ENCODE assay signal across 1 cellular context in genomic region chr11:10455637-10456487, GRCh38.
TF ChIP-seq lines count a peak whose summit lies in the region.

No MANE protein-coding gene starts in this region.

TF ChIP-seq in K562, 482 proteins besides CTCF, POLR2A, EP300 and RAD21 (continued from another document and continues in another):
- TF ChIP-seq MYNN (IDR thresholded peaks at IDR 0.05) (peak; percentile 52; the same call in 1 of the 2 replicates), MYNN (CRISPR knock-in tag; IDR thresholded peaks at IDR 0.05) (no peak), NONO (IDR thresholded peaks at IDR 0.05; ENCODE audit: low read depth in 2 of 2, low read length in 1 of 2) (peak in 1 of 2 experiments; percentile 30; a peak in 1 of 4 replicates), ZNF232 (CRISPR knock-in tag; IDR thresholded peaks at IDR 0.05) (no peak), POLR2B (IDR thresholded peaks at IDR 0.05; ENCODE audit: low read depth, partially characterized antibody) (peak; percentile 35), PTRF (tag; IDR thresholded peaks at IDR 0.05) (no peak), ZNF316 (IDR thresholded peaks at IDR 0.05) (no peak), CSDE1 (IDR thresholded peaks at IDR 0.05) (no peak), SPI1 (IDR thresholded peaks at IDR 0.05; ENCODE audit: borderline replicate concordance, low read depth, low read length) (peak; percentile 95), NEUROD1 (IDR thresholded peaks at IDR 0.05; ENCODE audit: borderline replicate concordance, low read depth, low read length, partially characterized antibody) (peak; percentile 28), RBM39 (optimal IDR thresholded peaks at IDR 0.05; ENCODE audit: low read depth, low read length) (no peak), NR1H2 (CRISPR knock-in tag; IDR thresholded peaks at IDR 0.05) (0 out of 2 replicates have a peak, but pooled peaks have one; percentile 78), ZNF12 (CRISPR knock-in tag; IDR thresholded peaks at IDR 0.05) (0 out of 2 replicates have a peak, but pooled peaks have one; percentile 45), BCOR (IDR thresholded peaks at IDR 0.05) (0 out of 2 replicates have a peak, but pooled peaks have one; percentile 9), MXI1 (IDR thresholded peaks at IDR 0.05; ENCODE audit: low read depth, low read length) (no peak), GATAD2A (IDR thresholded peaks at IDR 0.05) (0 out of 2 replicates have a peak, but pooled peaks have one; percentile 43), ARID1B (IDR thresholded peaks at IDR 0.05) (peak; percentile 83), ZFP36 (IDR thresholded peaks at IDR 0.05; ENCODE audit: low read depth, low read length, partially characterized antibody) (no peak), POLR2G (IDR thresholded peaks at IDR 0.05; ENCODE audit: low read depth, low read length) (peak; percentile 47), KDM1A (IDR thresholded peaks at IDR 0.05) (peak in 1 of 2 experiments; percentile 55; a peak in 1 of 4 replicates), ESRRB (CRISPR knock-in tag; IDR thresholded peaks at IDR 0.05; ENCODE audit: borderline replicate concordance) (no peak), CAMTA2 (CRISPR knock-in tag; conservative IDR thresholded peaks at IDR 0.05) (no peak), PRPF4 (IDR thresholded peaks at IDR 0.05; ENCODE audit: insufficient read depth, low read depth, low read length, poor library complexity, severe bottlenecking) (no peak), CHD4 (IDR thresholded peaks at IDR 0.05; ENCODE audit: insufficient read depth, insufficient replicate concordance, low read depth, low read length, poor library complexity, severe bottlenecking) (peak; percentile 15), SMARCE1 (IDR thresholded peaks at IDR 0.05) (peak; percentile 79), SMARCB1 (IDR thresholded peaks at IDR 0.05; ENCODE audit: insufficient read length, low read depth) (no peak), ATF7 (IDR thresholded peaks at IDR 0.05) (peak; percentile 65), NR3C1 (CRISPR knock-in tag; IDR thresholded peaks at IDR 0.05) (no peak), CTBP1 (IDR thresholded peaks at IDR 0.05; ENCODE audit: borderline replicate concordance) (peak; percentile 93), MAFF (IDR thresholded peaks at IDR 0.05; ENCODE audit: low read length) (no peak), LEF1 (IDR thresholded peaks at IDR 0.05) (peak; percentile 79), ATF1 (CRISPR knock-in tag; IDR thresholded peaks at IDR 0.05) (no peak), ATF1 (tag; IDR thresholded peaks at IDR 0.05) (peak; percentile 18; the same call in 1 of the 2 replicates), TRIM25 (IDR thresholded peaks at IDR 0.05; ENCODE audit: borderline replicate concordance) (no peak), NFXL1 (CRISPR knock-in tag; IDR thresholded peaks at IDR 0.05) (no peak), CBX3 (IDR thresholded peaks at IDR 0.05; ENCODE audit: borderline replicate concordance in 1 of 2, low read length in 2 of 2) (peak in 1 of 2 experiments; percentile 63; a peak in 1 of 3 replicates), VEZF1 (CRISPR knock-in tag; IDR thresholded peaks at IDR 0.05) (peak; percentile 33; the same call in 1 of the 2 replicates), POLR2H (tag; IDR thresholded peaks at IDR 0.05; ENCODE audit: low read depth) (peak; percentile 86), ZNF121 (CRISPR knock-in tag; conservative IDR thresholded peaks at IDR 0.05) (no peak), PML (IDR thresholded peaks at IDR 0.05; ENCODE audit: low read length) (peak; percentile 66; the same call in 1 of the 2 replicates), GATA2 (CRISPR knock-in tag; IDR thresholded peaks at IDR 0.05) (peak; percentile 90), EP400 (IDR thresholded peaks at IDR 0.05) (peak; percentile 53), POLR2AphosphoS5 (IDR thresholded peaks at IDR 0.05; ENCODE audit: control insufficient read depth, insufficient read depth, low read depth, low read length) (peak; percentile 84), NFRKB (IDR thresholded peaks at IDR 0.05; ENCODE audit: low read depth) (peak; percentile 62), RBFOX2 (IDR thresholded peaks at IDR 0.05; ENCODE audit: low read depth, low read length) (peak; percentile 52), YY1 (IDR thresholded peaks at IDR 0.05; ENCODE audit: borderline replicate concordance in 1 of 3, control insufficient read depth in 1 of 3, extremely low read depth in 1 of 3, insufficient read depth in 3 of 3, insufficient read length in 1 of 3, insufficient replicate concordance in 2 of 3, low read depth in 1 of 3, low read length in 2 of 3) (peak in 2 of 3 experiments; percentile 78 to 93), RNF2 (IDR thresholded peaks at IDR 0.05) (peak; percentile 75; the same call in 1 of the 2 replicates), MYC (IDR thresholded peaks at IDR 0.05; ENCODE audit: low read depth, low read length) (peak; percentile 52; the same call in 1 of the 2 replicates), MYC (CRISPR knock-in tag; IDR thresholded peaks at IDR 0.05; ENCODE audit: borderline replicate concordance, low read depth) (no peak), BACH1 (tag; IDR thresholded peaks at IDR 0.05) (0 out of 2 replicates have a peak, but pooled peaks have one; percentile 21), SUPT5H (IDR thresholded peaks at IDR 0.05) (peak; percentile 58), SOX6 (IDR thresholded peaks at IDR 0.05) (peak; percentile 74; the same call in 1 of the 2 replicates), PHB (CRISPR knock-in tag; IDR thresholded peaks at IDR 0.05) (no peak), SIN3A (IDR thresholded peaks at IDR 0.05; ENCODE audit: borderline replicate concordance in 2 of 2, control insufficient read depth in 1 of 2, low read depth in 2 of 2, low read length in 2 of 2) (peak; percentile 36 to 57; a peak in 2 of 4 replicates), MTA3 (IDR thresholded peaks at IDR 0.05; ENCODE audit: borderline replicate concordance) (peak; percentile 74), ZNF639 (CRISPR knock-in tag; conservative IDR thresholded peaks at IDR 0.05 in 1 of 2, IDR thresholded peaks at IDR 0.05 in 1 of 2) (peak in 1 of 2 experiments; percentile 19; a peak in 1 of 4 replicates)
- TF ChIP-seq, protein P1, sequence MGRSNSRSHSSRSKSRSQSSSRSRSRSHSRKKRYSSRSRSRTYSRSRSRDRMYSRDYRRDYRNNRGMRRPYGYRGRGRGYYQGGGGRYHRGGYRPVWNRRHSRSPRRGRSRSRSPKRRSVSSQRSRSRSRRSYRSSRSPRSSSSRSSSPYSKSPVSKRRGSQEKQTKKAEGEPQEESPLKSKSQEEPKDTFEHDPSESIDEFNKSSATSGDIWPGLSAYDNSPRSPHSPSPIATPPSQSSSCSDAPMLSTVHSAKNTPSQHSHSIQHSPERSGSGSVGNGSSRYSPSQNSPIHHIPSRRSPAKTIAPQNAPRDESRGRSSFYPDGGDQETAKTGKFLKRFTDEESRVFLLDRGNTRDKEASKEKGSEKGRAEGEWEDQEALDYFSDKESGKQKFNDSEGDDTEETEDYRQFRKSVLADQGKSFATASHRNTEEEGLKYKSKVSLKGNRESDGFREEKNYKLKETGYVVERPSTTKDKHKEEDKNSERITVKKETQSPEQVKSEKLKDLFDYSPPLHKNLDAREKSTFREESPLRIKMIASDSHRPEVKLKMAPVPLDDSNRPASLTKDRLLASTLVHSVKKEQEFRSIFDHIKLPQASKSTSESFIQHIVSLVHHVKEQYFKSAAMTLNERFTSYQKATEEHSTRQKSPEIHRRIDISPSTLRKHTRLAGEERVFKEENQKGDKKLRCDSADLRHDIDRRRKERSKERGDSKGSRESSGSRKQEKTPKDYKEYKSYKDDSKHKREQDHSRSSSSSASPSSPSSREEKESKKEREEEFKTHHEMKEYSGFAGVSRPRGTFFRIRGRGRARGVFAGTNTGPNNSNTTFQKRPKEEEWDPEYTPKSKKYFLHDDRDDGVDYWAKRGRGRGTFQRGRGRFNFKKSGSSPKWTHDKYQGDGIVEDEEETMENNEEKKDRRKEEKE (IDR thresholded peaks at IDR 0.05; ENCODE audit: borderline replicate concordance in 1 of 2, control insufficient read depth in 1 of 2, low read depth in 2 of 2, low read length in 1 of 2) = no peak
- TF ChIP-seq, protein P2, sequence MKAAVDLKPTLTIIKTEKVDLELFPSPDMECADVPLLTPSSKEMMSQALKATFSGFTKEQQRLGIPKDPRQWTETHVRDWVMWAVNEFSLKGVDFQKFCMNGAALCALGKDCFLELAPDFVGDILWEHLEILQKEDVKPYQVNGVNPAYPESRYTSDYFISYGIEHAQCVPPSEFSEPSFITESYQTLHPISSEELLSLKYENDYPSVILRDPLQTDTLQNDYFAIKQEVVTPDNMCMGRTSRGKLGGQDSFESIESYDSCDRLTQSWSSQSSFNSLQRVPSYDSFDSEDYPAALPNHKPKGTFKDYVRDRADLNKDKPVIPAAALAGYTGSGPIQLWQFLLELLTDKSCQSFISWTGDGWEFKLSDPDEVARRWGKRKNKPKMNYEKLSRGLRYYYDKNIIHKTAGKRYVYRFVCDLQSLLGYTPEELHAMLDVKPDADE (conservative IDR thresholded peaks at IDR 0.05; ENCODE audit: control insufficient read depth, low read depth, low read length) = peak; percentile 90
- TF ChIP-seq, protein P3, sequence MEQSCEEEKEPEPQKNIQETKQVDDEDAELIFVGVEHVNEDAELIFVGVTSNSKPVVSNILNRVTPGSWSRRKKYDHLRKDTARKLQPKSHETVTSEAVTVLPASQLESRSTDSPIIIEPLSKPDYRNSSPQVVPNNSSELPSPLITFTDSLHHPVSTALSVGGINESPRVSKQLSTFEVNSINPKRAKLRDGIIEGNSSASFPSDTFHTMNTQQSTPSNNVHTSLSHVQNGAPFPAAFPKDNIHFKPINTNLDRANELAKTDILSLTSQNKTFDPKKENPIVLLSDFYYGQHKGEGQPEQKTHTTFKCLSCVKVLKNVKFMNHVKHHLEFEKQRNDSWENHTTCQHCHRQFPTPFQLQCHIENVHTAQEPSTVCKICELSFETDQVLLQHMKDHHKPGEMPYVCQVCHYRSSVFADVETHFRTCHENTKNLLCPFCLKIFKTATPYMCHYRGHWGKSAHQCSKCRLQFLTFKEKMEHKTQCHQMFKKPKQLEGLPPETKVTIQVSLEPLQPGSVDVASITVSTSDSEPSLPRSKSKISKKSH (CRISPR knock-in tag; IDR thresholded peaks at IDR 0.05) = no peak
- TF ChIP-seq, protein P4, sequence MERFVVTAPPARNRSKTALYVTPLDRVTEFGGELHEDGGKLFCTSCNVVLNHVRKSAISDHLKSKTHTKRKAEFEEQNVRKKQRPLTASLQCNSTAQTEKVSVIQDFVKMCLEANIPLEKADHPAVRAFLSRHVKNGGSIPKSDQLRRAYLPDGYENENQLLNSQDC (CRISPR knock-in tag; IDR thresholded peaks at IDR 0.05) = 0 out of 2 replicates have a peak, but pooled peaks have one; percentile 4
- TF ChIP-seq, protein P5, sequence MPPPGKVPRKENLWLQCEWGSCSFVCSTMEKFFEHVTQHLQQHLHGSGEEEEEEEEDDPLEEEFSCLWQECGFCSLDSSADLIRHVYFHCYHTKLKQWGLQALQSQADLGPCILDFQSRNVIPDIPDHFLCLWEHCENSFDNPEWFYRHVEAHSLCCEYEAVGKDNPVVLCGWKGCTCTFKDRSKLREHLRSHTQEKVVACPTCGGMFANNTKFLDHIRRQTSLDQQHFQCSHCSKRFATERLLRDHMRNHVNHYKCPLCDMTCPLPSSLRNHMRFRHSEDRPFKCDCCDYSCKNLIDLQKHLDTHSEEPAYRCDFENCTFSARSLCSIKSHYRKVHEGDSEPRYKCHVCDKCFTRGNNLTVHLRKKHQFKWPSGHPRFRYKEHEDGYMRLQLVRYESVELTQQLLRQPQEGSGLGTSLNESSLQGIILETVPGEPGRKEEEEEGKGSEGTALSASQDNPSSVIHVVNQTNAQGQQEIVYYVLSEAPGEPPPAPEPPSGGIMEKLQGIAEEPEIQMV (tag; conservative IDR thresholded peaks at IDR 0.05; ENCODE audit: low read depth) = no peak
- TF ChIP-seq, protein P6, sequence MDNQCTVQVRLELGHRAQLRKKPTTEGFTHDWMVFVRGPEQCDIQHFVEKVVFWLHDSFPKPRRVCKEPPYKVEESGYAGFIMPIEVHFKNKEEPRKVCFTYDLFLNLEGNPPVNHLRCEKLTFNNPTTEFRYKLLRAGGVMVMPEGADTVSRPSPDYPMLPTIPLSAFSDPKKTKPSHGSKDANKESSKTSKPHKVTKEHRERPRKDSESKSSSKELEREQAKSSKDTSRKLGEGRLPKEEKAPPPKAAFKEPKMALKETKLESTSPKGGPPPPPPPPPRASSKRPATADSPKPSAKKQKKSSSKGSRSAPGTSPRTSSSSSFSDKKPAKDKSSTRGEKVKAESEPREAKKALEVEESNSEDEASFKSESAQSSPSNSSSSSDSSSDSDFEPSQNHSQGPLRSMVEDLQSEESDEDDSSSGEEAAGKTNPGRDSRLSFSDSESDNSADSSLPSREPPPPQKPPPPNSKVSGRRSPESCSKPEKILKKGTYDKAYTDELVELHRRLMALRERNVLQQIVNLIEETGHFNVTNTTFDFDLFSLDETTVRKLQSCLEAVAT (IDR thresholded peaks at IDR 0.05) = peak in 1 of 2 experiments; percentile 24; a peak in 1 of 4 replicates
